Comparison of ENCODE assay signal across 16 cellular contexts in the genomic region with DNA sequence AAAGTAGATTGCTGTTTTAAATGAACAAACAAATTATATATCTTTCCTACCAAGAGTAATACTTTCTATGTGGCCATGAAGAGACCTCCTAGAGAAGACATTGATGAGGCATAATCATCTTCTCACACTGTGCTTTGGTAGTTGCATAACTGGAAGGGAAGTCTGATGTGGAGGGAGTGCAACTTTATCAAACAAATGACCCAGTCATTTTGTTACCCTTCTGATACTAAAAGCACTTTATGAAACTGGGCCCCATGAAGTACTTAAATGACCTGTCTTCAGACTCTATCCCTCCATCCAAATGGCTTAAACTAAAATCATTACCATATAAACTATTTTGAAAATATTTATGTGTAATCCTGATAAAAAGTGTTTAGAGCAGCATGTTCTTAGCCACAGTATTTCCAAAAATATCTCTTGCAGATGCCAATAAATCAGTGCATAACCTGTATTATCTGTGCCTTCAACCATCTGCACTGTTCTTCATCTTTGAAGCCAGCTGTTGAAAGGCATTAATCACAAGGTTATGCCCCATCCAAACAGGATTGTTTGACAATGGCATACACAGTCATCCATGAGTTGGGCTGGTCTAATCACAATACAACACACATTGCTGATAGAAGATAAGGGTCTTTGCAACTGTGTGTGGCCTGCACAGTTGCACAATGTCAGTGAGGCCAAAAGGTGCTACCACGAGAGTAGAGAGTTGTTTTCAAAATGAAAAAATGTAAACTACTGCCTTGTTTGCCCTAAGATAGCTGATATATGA. TPM values are rescaled to one million over a fixed set of nuclear protein-coding genes. Genes with fewer than 3 reads are reported as not detected.
DNase-seq lines count a peak whose midpoint lies in the region; ATAC-seq, FAIRE-seq and TF ChIP-seq lines count a peak whose summit lies in the region.
"Had no signal": no experiment of that assay in that cellular context is flagged by ENCODE, and none has a peak within 500 bp of the region (broad histone marks: within the 10 kb centered on the region; RNA-seq: fewer than 3 reads in every experiment).

No MANE protein-coding gene starts in this region.

- H3K27me3 Mint-ChIP-seq in stimulated activated naive CD8-positive, alpha-beta T cell treated with anti-CD3 and anti-CD28 coated beads, Interleukin-15, amount 100 ng/mL, for 72 hours, result peaks cover 8% of the 10 kb centered on the region

- ATAC-seq in HepG2 (peak; percentile 35; the same call in 1 of the 3 replicates), right lobe of liver (no peak), HG02763 (IDR thresholded peaks at IDR 0.05; ENCODE audit: unreplicated experiment) (peak; percentile 57), HG03460 (IDR thresholded peaks at IDR 0.05; ENCODE audit: unreplicated experiment) (no peak)
- peak; percentile 94 for ATAC-seq in stimulated activated naive CD8-positive, alpha-beta T cell treated with anti-CD3 and anti-CD28 coated beads, Interleukin-15, amount 100 ng/mL, for 72 hours
- ATAC-seq: left ventricle myocardium superior had no signal

- no peaks in the 10 kb centered on the region for H4K20me1 ChIP-seq in HepG2 (ENCODE audit: insufficient read depth, low read length)

- H3K4me1 Mint-ChIP-seq in stimulated activated naive CD8-positive, alpha-beta T cell treated with anti-CD3 and anti-CD28 coated beads, Interleukin-15, amount 100 ng/mL, for 72 hours, result peaks cover 16% of the 10 kb centered on the region

- BruUV-seq in HepG2 (replicated peaks; lab: Mats Ljungman, UMichigan), result no TSS peak

- H3K9ac ChIP-seq in HepG2 (ENCODE audit: insufficient read depth, low read depth, low read length), result no peak overlapping the region

- H3K36me3 ChIP-seq in HepG2 (replicated peaks in 1 of 2; ENCODE audit: control insufficient read depth in 1 of 2, insufficient read depth in 2 of 2, low read length in 2 of 2) (no peaks in the 10 kb centered on the region), right lobe of liver (no peaks in the 10 kb centered on the region)
- H3K36me3 ChIP-seq: heart left ventricle had no signal

- H3K27me3 ChIP-seq in HepG2 (ENCODE audit: control insufficient read depth in 1 of 2, insufficient read depth in 2 of 2, low read length in 2 of 2), result peaks cover 0 to 18% of the 10 kb centered on the region in 2 experiments; a peak in 3 of 5 replicates
- H3K27me3 ChIP-seq in right lobe of liver, result no peaks in the 10 kb centered on the region

- DNase-seq in HepG2 (ENCODE audit: low spot score) (peak; percentile 54), right lobe of liver (no peak), HuH-7 (ENCODE audit: low spot score) (peak; percentile 15), SHP77 treated with DMSO at 0.1 percent for 48 hours (lab: John Stamatoyannopoulos, UW) (no peak)
- peak in 1 of 2 donors; percentile 13 for DNase-seq in stimulated activated naive CD8-positive, alpha-beta T cell treated with anti-CD3 and anti-CD28 coated beads, Interleukin-15, amount 100 ng/mL, for 72 hours
- DNase-seq in central memory CD4-positive, alpha-beta T cell, result no peak
- DNase-seq: activated CD4-positive, alpha-beta T cell treated with anti-CD3 and anti-CD28 coated beads for 4 hours; H7; heart left ventricle; left ventricle myocardium superior; NCI-H1417; NCI-H69 had no signal

- H3K4me2 ChIP-seq in HepG2 (ENCODE audit: low read depth, low read length), result no peak overlapping the region

- H3K9me3 ChIP-seq in HepG2 (ENCODE audit: low read length) (no peaks in the 10 kb centered on the region), right lobe of liver (no peaks in the 10 kb centered on the region)
- H3K9me3 ChIP-seq: heart left ventricle had no signal

- no peak overlapping the region for H3K27ac Mint-ChIP-seq in stimulated activated naive CD8-positive, alpha-beta T cell treated with anti-CD3 and anti-CD28 coated beads, Interleukin-15, amount 100 ng/mL, for 72 hours

- TF ChIP-seq CTCF in HepG2 (CRISPR knock-in tag; IDR thresholded peaks at IDR 0.05), result no peak
- no peak for TF ChIP-seq CTCF in right lobe of liver (IDR thresholded peaks at IDR 0.05)

- CTCF ChIA-PET in HepG2 (lab: Yijun Ruan, JAX; ENCODE audit: low intra/inter-chr PET ratio, low total read pairs), result no interaction called here

- in situ Hi-C loops in HepG2 (cut with HindIII; ENCODE audit: extremely low pct_ligation_motif_present, low pct_unique_long_range_greater_than_20kb), result no loop called here

- H3K4me3 Mint-ChIP-seq in stimulated activated naive CD8-positive, alpha-beta T cell treated with anti-CD3 and anti-CD28 coated beads, Interleukin-15, amount 100 ng/mL, for 72 hours, result no peak overlapping the region
- H3K4me3 Mint-ChIP-seq: neural crest cell had no signal

- intact Hi-C loops in HepG2 (cut with micrococcal nuclease; ENCODE audit: unreplicated experiment), result no loop called here
- intact Hi-C loops in right lobe of liver (cut with DNase I), result no loop called here

- H3K4me3 ChIP-seq in HepG2 (replicated peaks in 1 of 3; ENCODE audit: insufficient read depth in 1 of 3, low read depth in 2 of 3, low read length in 3 of 3), result no peak overlapping the region
- H3K4me3 ChIP-seq in right lobe of liver, result no peak overlapping the region
- H3K4me3 ChIP-seq: heart left ventricle had no signal

- no peak for FAIRE-seq in HepG2 (lab: Jason Lieb, UNC)
- FAIRE-seq: urothelium cell line had no signal

- no peak overlapping the region for H2AFZ ChIP-seq in HepG2 (ENCODE audit: low read length)

- TF ChIP-seq POLR2A in HepG2 (IDR thresholded peaks at IDR 0.05; ENCODE audit: insufficient read depth in 1 of 2, low read depth in 2 of 2, low read length in 2 of 2) (no peak), right lobe of liver (IDR thresholded peaks at IDR 0.05) (no peak)

- 0% methylated on average over 1 of the region's 1 CpG for WGBS in HepG2 (ENCODE audit: low lambda C conversion rate)
- 60% methylated on average over 1 of the region's 1 CpG for WGBS in right lobe of liver (ENCODE audit: insufficient coverage, low coverage, low lambda C conversion rate, missing lambda C conversion rate)

- H3K4me1 ChIP-seq in HepG2 (ENCODE audit: insufficient read depth, low read length) (peaks cover 17% of the 10 kb centered on the region; the same call in 1 of the 2 replicates), right lobe of liver (no peaks in the 10 kb centered on the region)
- H3K4me1 ChIP-seq: heart left ventricle had no signal

- POLR2A ChIA-PET in HepG2 (lab: Yijun Ruan, JAX), result no interaction called here

- TF ChIP-seq EP300 in HepG2 (IDR thresholded peaks at IDR 0.05; ENCODE audit: low read depth in 2 of 2, low read length in 2 of 2) (no peak), HepG2 (CRISPR knock-in tag; IDR thresholded peaks at IDR 0.05; ENCODE audit: borderline replicate concordance) (no peak)

- H3K27ac ChIP-seq in HepG2 (ENCODE audit: extremely low read length, insufficient read depth, low read length) (no peak overlapping the region), right lobe of liver (no peak overlapping the region)
- H3K27ac ChIP-seq: heart left ventricle had no signal

- no peaks in the 10 kb centered on the region for H3K79me2 ChIP-seq in HepG2 (ENCODE audit: insufficient read depth, low read length)

- no peaks in the 10 kb centered on the region for H3K9me3 Mint-ChIP-seq in stimulated activated naive CD8-positive, alpha-beta T cell treated with anti-CD3 and anti-CD28 coated beads, Interleukin-15, amount 100 ng/mL, for 72 hours
- H3K9me3 Mint-ChIP-seq: neural crest cell had no signal

- TF ChIP-seq RAD21 in HepG2 (CRISPR knock-in tag; IDR thresholded peaks at IDR 0.05), result no peak

TF ChIP-seq in HepG2, 621 proteins besides CTCF, POLR2A, EP300 and RAD21 (continues in another document):
- TF ChIP-seq SOX5 (CRISPR knock-in tag; IDR thresholded peaks at IDR 0.05; ENCODE audit: borderline replicate concordance) (peak; percentile 29; the same call in 1 of the 2 replicates), CEBPB (IDR thresholded peaks at IDR 0.05; ENCODE audit: borderline replicate concordance, low read depth, low read length) (peak; percentile 65), FOSL2 (CRISPR knock-in tag; IDR thresholded peaks at IDR 0.05) (peak; percentile 44; the same call in 1 of the 2 replicates)
- TF ChIP-seq, protein P1, sequence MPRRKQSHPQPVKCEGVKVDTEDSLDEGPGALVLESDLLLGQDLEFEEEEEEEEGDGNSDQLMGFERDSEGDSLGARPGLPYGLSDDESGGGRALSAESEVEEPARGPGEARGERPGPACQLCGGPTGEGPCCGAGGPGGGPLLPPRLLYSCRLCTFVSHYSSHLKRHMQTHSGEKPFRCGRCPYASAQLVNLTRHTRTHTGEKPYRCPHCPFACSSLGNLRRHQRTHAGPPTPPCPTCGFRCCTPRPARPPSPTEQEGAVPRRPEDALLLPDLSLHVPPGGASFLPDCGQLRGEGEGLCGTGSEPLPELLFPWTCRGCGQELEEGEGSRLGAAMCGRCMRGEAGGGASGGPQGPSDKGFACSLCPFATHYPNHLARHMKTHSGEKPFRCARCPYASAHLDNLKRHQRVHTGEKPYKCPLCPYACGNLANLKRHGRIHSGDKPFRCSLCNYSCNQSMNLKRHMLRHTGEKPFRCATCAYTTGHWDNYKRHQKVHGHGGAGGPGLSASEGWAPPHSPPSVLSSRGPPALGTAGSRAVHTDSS (CRISPR knock-in tag; conservative IDR thresholded peaks at IDR 0.05), result no peak

RNA-seq across cellular contexts. Expression of a gene that starts 31.9 kb away (rescaled TPM):
- total RNA-seq in HepG2 (2016; rRNA removed; fragmentation: Illumina TruSeq; extraction: Trizol) (38.8 and 63.5 TPM in 2 replicates), right lobe of liver (10 to 100 TPM in 4 of 6 experiments, 1 to 10 TPM in 2; 7.3 to 14.7 (median 11.2) TPM)
- 1.1 and 2.4 TPM in 2 replicates for total RNA-seq in HepG2 (2016; cell fraction: cytosol; rRNA removed; fragmentation: Illumina TruSeq; extraction: Trizol; ENCODE audit: low read depth)
- 40.3 and 58.9 TPM in 2 replicates for total RNA-seq in HepG2 (2016; cell fraction: insoluble cytoplasmic fraction; rRNA removed; fragmentation: Illumina TruSeq; extraction: Trizol)
- total RNA-seq in HepG2 (2016; cell fraction: membrane; rRNA removed; fragmentation: Illumina TruSeq; extraction: Trizol), result 5.6 and 8.3 TPM in 2 replicates
- 35.4 TPM in 2 replicates for total RNA-seq in HepG2 (2016; cell fraction: nucleus; rRNA removed; fragmentation: Illumina TruSeq; extraction: Trizol)
- 11.8 and 14.6 TPM in 2 replicates for polyA plus RNA-seq in HepG2 (2011; rRNA removed)
- 5.4 and 7.9 TPM in 2 replicates for polyA plus RNA-seq in HepG2 (2011; cell fraction: cytosol; rRNA removed)
- 13.5 and 15.5 TPM in 2 replicates for polyA plus RNA-seq in HepG2 (2011; cell fraction: nucleus; rRNA removed)
- 9.6 and 15.3 TPM in 2 replicates for polyA plus RNA-seq in HepG2 (2012)
- 0.28 and 0.40 TPM in 2 replicates for polyA plus RNA-seq in HepG2 (2016; cell fraction: cytosol; fragmentation: Illumina TruSeq; extraction: Trizol; ENCODE audit: low read depth)
- 20.4 and 22.1 TPM in 2 replicates for polyA plus RNA-seq in HepG2 (2016; cell fraction: insoluble cytoplasmic fraction; fragmentation: Illumina TruSeq; extraction: Trizol; ENCODE audit: low read depth)
- polyA plus RNA-seq in HepG2 (2016; cell fraction: membrane; fragmentation: Illumina TruSeq; extraction: Trizol; ENCODE audit: low read depth), result 2.0 and 2.5 TPM in 2 replicates
- polyA plus RNA-seq in HepG2 (2016; cell fraction: nucleus; fragmentation: Illumina TruSeq; extraction: Trizol; ENCODE audit: insufficient read depth, low read depth), result 33.9 and 37.6 TPM in 2 replicates
- polyA minus RNA-seq in HepG2 (2011; rRNA and poly(A)+ RNA removed; ENCODE audit: low replicate concordance), result 25.7 and 34.6 TPM in 2 replicates
- 17.3 and 18.2 TPM in 2 replicates for polyA minus RNA-seq in HepG2 (2011; cell fraction: cytosol; rRNA and poly(A)+ RNA removed)
- 30.4 and 37.5 TPM in 2 replicates for polyA minus RNA-seq in HepG2 (2011; cell fraction: nucleus; rRNA and poly(A)+ RNA removed)

Comparison
In these comparisons a context has a peak if more than half of its experiments do, and no peak if none do; other contexts are left out.
1. ATAC-seq: peak in HepG2 (single experiment), HG02763 (single experiment) and stimulated activated naive CD8-positive, alpha-beta T cell treated with anti-CD3 and anti-CD28 coated beads, Interleukin-15, amount 100 ng/mL, for 72 hours (single experiment); none in right lobe of liver (0 of 4) and HG03460 (single experiment).
2. DNase-seq: peak in HepG2 (single experiment) and HuH-7 (single experiment); none in right lobe of liver (0 of 3), SHP77 treated with DMSO at 0.1 percent for 48 hours (single experiment) and central memory CD4-positive, alpha-beta T cell (single experiment).